ENCODE assay signal across 26 cellular contexts in genomic region chr3:50139718-50140423, GRCh38. TPM values are rescaled to one million over a fixed set of nuclear protein-coding genes. Genes with fewer than 3 reads are reported as not detected.
DNase-seq lines count a peak whose midpoint lies in the region; ATAC-seq and TF ChIP-seq lines count a peak whose summit lies in the region.
"Had no signal": no experiment of that assay in that cellular context is flagged by ENCODE, and none has a peak within 500 bp of the region (broad histone marks: within the 10 kb centered on the region; RNA-seq: fewer than 3 reads in every experiment).

No MANE protein-coding gene starts in this region.

- no peaks in the 10 kb centered on the region for H3K36me3 ChIP-seq in BLaER1 treated with 17β-estradiol and CSF1 and Interleukin-3, amounts not matched to agents 10 nM and 100 nM
- H3K36me3 ChIP-seq in Loucy (ENCODE audit: insufficient read depth, low read length) (no peaks in the 10 kb centered on the region), RWPE2 (ENCODE audit: low read depth) (no peaks in the 10 kb centered on the region), mesenchymal stem cell (ENCODE audit: control insufficient read depth in 1 of 2, insufficient read depth in 2 of 2, low read depth in 1 of 2, low read length in 2 of 2) (no peaks in the 10 kb centered on the region)
- H3K36me3 ChIP-seq: ascending aorta had no signal

- no peak for TF ChIP-seq CTCF in Loucy (conservative IDR thresholded peaks at IDR 0.05; ENCODE audit: low read length)
- no peak for TF ChIP-seq CTCF in RWPE2 (IDR thresholded peaks at IDR 0.05; ENCODE audit: poor library complexity, severe bottlenecking)
- TF ChIP-seq CTCF in GM10266 (IDR thresholded peaks at IDR 0.05; ENCODE audit: control insufficient read depth, insufficient read depth, low read depth, missing control alignments) = no peak

- peak overlapping the region; percentile 38 for H2BK15ac ChIP-seq in mesenchymal stem cell (ENCODE audit: low read depth, poor library complexity, severe bottlenecking)

- no peaks in the 10 kb centered on the region for H3K79me2 ChIP-seq in Loucy (ENCODE audit: insufficient read depth, low read length)
- H3K79me2 ChIP-seq: hepatocyte had no signal

- no peak overlapping the region for H3K14ac ChIP-seq in mesenchymal stem cell (ENCODE audit: low read length in 2 of 2)

- no peaks in the 10 kb centered on the region; a peak in 1 of 22 replicates for H4K20me1 ChIP-seq in BLaER1 treated with 17β-estradiol and CSF1 and Interleukin-3, amounts not matched to agents 10 nM and 100 nM
- no peaks in the 10 kb centered on the region for H4K20me1 ChIP-seq in Loucy (ENCODE audit: insufficient read depth, low read length, poor library complexity, severe bottlenecking)

- H2BK12ac ChIP-seq in mesenchymal stem cell (ENCODE audit: low read length in 2 of 2) = no peak overlapping the region

- H4K8ac ChIP-seq in mesenchymal stem cell (ENCODE audit: low read length) = no peak overlapping the region

- DNase-seq in RWPE2 (ENCODE audit: low spot score) = no peak
- DNase-seq in mesenchymal stem cell = no peak
- no peak for DNase-seq in superior temporal gyrus (ENCODE audit: extremely low spot score)
- no peak for DNase-seq in GM10266 (ENCODE audit: extremely low spot score)
- no peak for DNase-seq in medulla oblongata (ENCODE audit: extremely low spot score)
- DNase-seq: activated CD4-positive, alpha-beta T cell treated with anti-CD3 and anti-CD28 coated beads, Interleukin-2, amount 50 U/mL, for 1 hour; GDM1; HFFc6; NCI-H187; RPMI8226; SK-N-SH; small intestine; stimulated activated CD4-positive, alpha-beta T cell treated with anti-CD3 and anti-CD28 coated beads, Interleukin-2, amount 100 ng/mL, for 24 hours; stimulated activated naive B cell treated with anti-CD40 and anti-IgM and Interleukin-4, amounts not matched to agents 10 μg/mL and 1 μg/mL and 100 μg/mL, for 72 hours; T-helper 2 cell; testis had no signal

- H3K27me3 ChIP-seq in BLaER1 treated with 17β-estradiol and CSF1 and Interleukin-3, amounts not matched to agents 10 nM and 100 nM = no peaks in the 10 kb centered on the region
- H3K27me3 ChIP-seq in Loucy (ENCODE audit: insufficient read depth, low read length, poor library complexity, severe bottlenecking) = no peaks in the 10 kb centered on the region
- no peaks in the 10 kb centered on the region for H3K27me3 ChIP-seq in RWPE2 (ENCODE audit: insufficient read depth, poor library complexity, severe bottlenecking)
- peaks cover 27 to 30% of the 10 kb centered on the region in 2 experiments for H3K27me3 ChIP-seq in mesenchymal stem cell (ENCODE audit: control insufficient read depth in 1 of 2, insufficient read depth in 1 of 2, low read length in 2 of 2)
- H3K27me3 ChIP-seq: ascending aorta, hepatocyte, testis had no signal

- peak overlapping the region in 6 of 11 experiments; percentile 53 to 69 (median 60); a peak in 7 of 22 replicates for H3K9ac ChIP-seq in BLaER1 treated with 17β-estradiol and CSF1 and Interleukin-3, amounts not matched to agents 10 nM and 100 nM
- H3K9ac ChIP-seq in Loucy (ENCODE audit: low read depth, low read length, poor library complexity, severe bottlenecking) (peak overlapping the region; percentile 56), mesenchymal stem cell (ENCODE audit: low read length) (no peak overlapping the region)
- H3K9ac ChIP-seq: SK-N-SH had no signal

- H3K4me3 ChIP-seq in BLaER1 treated with 17β-estradiol and CSF1 and Interleukin-3, amounts not matched to agents 10 nM and 100 nM = 0 out of 20 replicates have a peak overlapping the region, but pooled peaks of 1 of the 10 experiments have one; percentile 61
- H3K4me3 ChIP-seq in Loucy (ENCODE audit: low read length, poor library complexity, severe bottlenecking) (no peak overlapping the region), RWPE2 (ENCODE audit: severe bottlenecking) (no peak overlapping the region), mesenchymal stem cell (ENCODE audit: insufficient read depth in 1 of 2, low read depth in 1 of 2, low read length in 2 of 2) (no peak overlapping the region)
- H3K4me3 ChIP-seq: ascending aorta, hepatocyte, testis had no signal

- peak overlapping the region; percentile 62 for H4K91ac ChIP-seq in mesenchymal stem cell (ENCODE audit: low read length)

- H3K18ac ChIP-seq in mesenchymal stem cell (ENCODE audit: low read depth in 1 of 2, low read length in 2 of 2) = no peak overlapping the region

- WGBS in mesenchymal stem cell = 89% methylated on average over 13 of the region's 13 CpGs

- no peaks in the 10 kb centered on the region for H3K9me3 ChIP-seq in BLaER1 treated with 17β-estradiol and CSF1 and Interleukin-3, amounts not matched to agents 10 nM and 100 nM (replicated peaks in 1 of 11)
- H3K9me3 ChIP-seq in Loucy (ENCODE audit: insufficient read depth, low read depth, low read length) (no peaks in the 10 kb centered on the region), RWPE2 (ENCODE audit: severe bottlenecking) (no peaks in the 10 kb centered on the region), mesenchymal stem cell (ENCODE audit: control insufficient read depth, low read length) (no peaks in the 10 kb centered on the region)
- H3K9me3 ChIP-seq: ascending aorta, SK-N-SH, testis had no signal

- no peak overlapping the region for H2AFZ ChIP-seq in Loucy (ENCODE audit: low read length)
- no peak overlapping the region for H2AFZ ChIP-seq in mesenchymal stem cell (ENCODE audit: low read depth, low read length)
- H2AFZ ChIP-seq: hepatocyte had no signal

- no peak overlapping the region for H2BK5ac ChIP-seq in mesenchymal stem cell (ENCODE audit: low read depth, low read length, poor library complexity, severe bottlenecking)

- H3K27ac ChIP-seq in BLaER1 treated with 17β-estradiol and CSF1 and Interleukin-3, amounts not matched to agents 10 nM and 100 nM = peak overlapping the region in 7 of 11 experiments; percentile 27 to 73 (median 63); a peak in 11 of 22 replicates
- H3K27ac ChIP-seq in RWPE2 (ENCODE audit: poor library complexity, severe bottlenecking) = peak overlapping the region; percentile 73
- H3K27ac ChIP-seq in mesenchymal stem cell (ENCODE audit: low read length, poor library complexity, severe bottlenecking) = no peak overlapping the region
- H3K27ac ChIP-seq: ascending aorta, HL-60, testis had no signal

- peak overlapping the region; percentile 76 to 97 (median 92); a peak in 21 of 22 replicates for H3K4me2 ChIP-seq in BLaER1 treated with 17β-estradiol and CSF1 and Interleukin-3, amounts not matched to agents 10 nM and 100 nM
- peak overlapping the region; percentile 87 for H3K4me2 ChIP-seq in Loucy (ENCODE audit: low read depth, low read length, poor library complexity, severe bottlenecking)
- H3K4me2 ChIP-seq in mesenchymal stem cell (ENCODE audit: low read length, poor library complexity, severe bottlenecking) = no peak overlapping the region

- H3K79me1 ChIP-seq in mesenchymal stem cell (replicated peaks; ENCODE audit: low read length, poor library complexity, severe bottlenecking) = no peaks in the 10 kb centered on the region

- H3K4ac ChIP-seq in mesenchymal stem cell (ENCODE audit: low read depth in 1 of 2, low read length in 2 of 2) = peak overlapping the region in 1 of 2 experiments; percentile 42

- no peaks in the 10 kb centered on the region for H3K9me2 ChIP-seq in Loucy (replicated peaks; ENCODE audit: low read depth, low read length)
- H3K9me2 ChIP-seq: SK-N-SH had no signal

- peaks cover 19 to 64% (median 61%) of the 10 kb centered on the region in 10 experiments for H3K4me1 ChIP-seq in BLaER1 treated with 17β-estradiol and CSF1 and Interleukin-3, amounts not matched to agents 10 nM and 100 nM
- H3K4me1 ChIP-seq in Loucy (ENCODE audit: insufficient read depth, low read length, poor library complexity, severe bottlenecking) = peaks cover 34% of the 10 kb centered on the region
- peaks cover 23% of the 10 kb centered on the region for H3K4me1 ChIP-seq in RWPE2 (ENCODE audit: insufficient read depth, poor library complexity, severe bottlenecking)
- H3K4me1 ChIP-seq in mesenchymal stem cell (ENCODE audit: control insufficient read depth, insufficient read depth, low read depth, low read length) = peaks cover 27% of the 10 kb centered on the region
- H3K4me1 ChIP-seq: ascending aorta, testis had no signal

- no peak overlapping the region for H3K23ac ChIP-seq in mesenchymal stem cell (ENCODE audit: low read length in 2 of 2)

- ATAC-seq in RWPE2 (ENCODE audit: low read depth) = no peak
- no peak for ATAC-seq in HG03432 (IDR thresholded peaks at IDR 0.05; ENCODE audit: unreplicated experiment)
- ATAC-seq: activated naive CD4-positive, alpha-beta T cell treated with anti-CD3 and anti-CD28 coated beads, Interleukin-2, amount 50 U/mL, for 72 hours; activated T-helper 17 cell treated with anti-CD3 and anti-CD28 coated beads, Interleukin-2, amount 50 U/mL, for 72 hours; stimulated activated naive B cell treated with anti-CD40 and anti-IgM and Interleukin-4, amounts not matched to agents 10 μg/mL and 1 μg/mL and 100 μg/mL, for 72 hours had no signal

- no peak overlapping the region for H2BK120ac ChIP-seq in mesenchymal stem cell (ENCODE audit: low read depth, low read length)

- no peak overlapping the region for H2AK5ac ChIP-seq in mesenchymal stem cell (ENCODE audit: low read length, severe bottlenecking)

- H3F3A ChIP-seq in Loucy (ENCODE audit: low read depth) = no peaks in the 10 kb centered on the region

RNA-seq across cellular contexts. Expression of gene SEMA3F, which starts 15.3 kb away (rescaled TPM):
- polyA plus RNA-seq in mesenchymal stem cell (2013, experiment 1 of 2) = 23.6 TPM
- 23.0 TPM for polyA plus RNA-seq in mesenchymal stem cell (2013, experiment 2 of 2)
- polyA plus RNA-seq: IgD-negative memory B cell had no signal

RNA-seq across cellular contexts. Expression of gene RBM5, which starts 51.2 kb away (rescaled TPM):
- polyA plus RNA-seq in mesenchymal stem cell (2013, experiment 1 of 2) = 58.5 TPM
- polyA plus RNA-seq in mesenchymal stem cell (2013, experiment 2 of 2) = 54.7 TPM

RNA-seq across cellular contexts. Expression of gene GNAT1, which starts 51.5 kb away (rescaled TPM):
- not detected for polyA plus RNA-seq in mesenchymal stem cell (2013, experiment 1 of 2)
- polyA plus RNA-seq in mesenchymal stem cell (2013, experiment 2 of 2) = not detected
- polyA plus RNA-seq: hepatocyte, IgD-negative memory B cell, liver, SK-N-SH, small intestine had no signal
